In the genomic region with DNA sequence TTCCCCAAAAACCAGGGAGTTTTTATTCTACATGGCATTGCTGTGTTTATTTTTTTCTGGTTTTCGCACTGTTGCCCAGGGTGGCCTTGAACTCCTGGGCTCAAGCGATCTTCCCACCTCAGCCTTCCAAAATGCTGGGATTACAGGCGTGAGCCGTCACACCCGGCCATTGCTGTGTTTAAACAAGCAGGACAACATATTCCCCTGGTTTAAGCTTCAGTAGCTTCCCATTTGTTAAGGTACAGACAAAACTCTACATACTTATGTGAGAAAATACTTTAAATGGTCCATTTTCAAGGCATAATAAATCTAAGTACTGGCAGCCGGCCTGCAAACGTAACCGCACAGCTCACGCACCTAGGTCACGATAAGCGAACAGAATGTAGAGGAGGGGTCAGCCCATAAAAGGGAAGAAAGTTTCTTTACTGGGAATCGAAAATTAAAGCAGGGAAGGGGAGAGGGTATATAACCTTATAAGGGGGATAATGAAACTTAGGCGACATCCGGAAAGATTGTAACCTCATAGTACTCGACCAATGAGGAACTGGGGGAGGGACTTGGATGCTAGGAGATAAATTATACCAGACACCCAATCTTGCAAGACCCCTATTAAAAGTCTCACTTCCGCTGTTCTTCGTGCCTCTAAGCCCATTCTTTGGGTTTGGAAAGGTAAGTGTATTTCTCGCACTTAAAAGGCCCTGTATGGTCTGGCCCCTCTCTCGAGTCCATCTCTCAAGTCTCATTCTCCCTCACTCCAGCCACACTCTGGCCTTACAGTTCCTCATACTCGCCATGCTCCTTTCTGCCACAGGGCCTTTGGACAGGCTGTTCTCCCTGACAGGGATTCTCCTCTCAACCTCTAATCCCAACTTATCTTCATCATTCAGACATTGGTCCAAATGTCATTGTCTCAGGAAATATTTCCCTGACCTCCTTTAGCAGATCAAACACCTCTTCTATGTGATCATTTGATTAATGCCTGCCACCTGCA, we compare ENCODE assay signal across 7 cellular contexts. TPM values are rescaled to one million over a fixed set of nuclear protein-coding genes. Genes with fewer than 3 reads are reported as not detected.
DNase-seq lines count a peak whose midpoint lies in the region; ATAC-seq lines count a peak whose summit lies in the region.

No MANE protein-coding gene starts in this region.

- H3K4me1 Mint-ChIP-seq in activated T-cell treated with anti-CD3 and anti-CD28 coated beads, Interleukin-2, amount 50 U/mL, for 72 hours (ENCODE audit: low read depth): peaks cover 9% of the 10 kb centered on the region

- H3K9ac ChIP-seq in iPS-20b (ENCODE audit: low read depth, low read length): peak overlapping the region; percentile 91

- DNase-seq in Jurkat, Clone E6-1 (ENCODE audit: low read depth, low spot score): no peak
- no peak for DNase-seq in activated T-cell treated with anti-CD3 and anti-CD28 coated beads, Interleukin-2, amount 50 U/mL, for 72 hours
- DNase-seq in substantia nigra (lab: John Stamatoyannopoulos, UW) (peak in 2 of 49 donors; percentile 3 to 4), NCI-H82 (lab: John Stamatoyannopoulos, UW) (no peak)

- H3K4me1 ChIP-seq in iPS-20b (ENCODE audit: insufficient read depth, low read length): 0 out of 2 replicates have a peak, but pooled peaks cover 2% of the 10 kb centered on the region

- no peak for ATAC-seq in activated T-cell treated with anti-CD3 and anti-CD28 coated beads, Interleukin-2, amount 50 U/mL, for 72 hours (replicated peaks in 1 of 2)
- ATAC-seq in GM18502 (IDR thresholded peaks at IDR 0.05; ENCODE audit: poor library complexity, unreplicated experiment) (no peak), HG02884 (IDR thresholded peaks at IDR 0.05; ENCODE audit: unreplicated experiment) (no peak)

- no peaks in the 10 kb centered on the region for H3K27me3 ChIP-seq in iPS-20b (ENCODE audit: insufficient read depth, low read length)

- no peaks in the 10 kb centered on the region for H3K36me3 ChIP-seq in iPS-20b (ENCODE audit: insufficient read depth, low read depth, low read length)

- peak overlapping the region; percentile 47 for H3K4me3 ChIP-seq in Jurkat, Clone E6-1 (ENCODE audit: low read length)
- H3K4me3 ChIP-seq in iPS-20b (ENCODE audit: low read length): peak overlapping the region; percentile 69

- H3K4me3 Mint-ChIP-seq in activated T-cell treated with anti-CD3 and anti-CD28 coated beads, Interleukin-2, amount 50 U/mL, for 72 hours: peak overlapping the region in 1 of 2 donors; percentile 36

- H3K9me3 Mint-ChIP-seq in activated T-cell treated with anti-CD3 and anti-CD28 coated beads, Interleukin-2, amount 50 U/mL, for 72 hours: no peaks in the 10 kb centered on the region

- H3K27ac ChIP-seq in iPS-20b (ENCODE audit: low read length) (peak overlapping the region; percentile 73), substantia nigra (ENCODE audit: low read depth, low read length, poor library complexity, severe bottlenecking) (peak overlapping the region; percentile 91)

- H3K27me3 Mint-ChIP-seq in activated T-cell treated with anti-CD3 and anti-CD28 coated beads, Interleukin-2, amount 50 U/mL, for 72 hours (ENCODE audit: low read depth): no peaks in the 10 kb centered on the region

- H3K27ac Mint-ChIP-seq in activated T-cell treated with anti-CD3 and anti-CD28 coated beads, Interleukin-2, amount 50 U/mL, for 72 hours: peak overlapping the region; percentile 53

- no peaks in the 10 kb centered on the region for H3K9me3 ChIP-seq in iPS-20b (ENCODE audit: insufficient read depth, low read depth, low read length)

- H3K36me3 Mint-ChIP-seq in activated T-cell treated with anti-CD3 and anti-CD28 coated beads, Interleukin-2, amount 50 U/mL, for 72 hours (ENCODE audit: insufficient read depth in 2 of 2): no peaks in the 10 kb centered on the region

RNA-seq across cellular contexts. Expression of gene TEX14, which starts 59.2 kb away (rescaled TPM):
- polyA plus RNA-seq in Jurkat, Clone E6-1 (2012; ENCODE audit: insufficient read depth, insufficient read length): 0.25 TPM
- under 1 TPM; 0.46 to 0.84 TPM for total RNA-seq in activated T-cell treated with anti-CD3 and anti-CD28 coated beads, Interleukin-2, amount 50 U/mL, for 72 hours

RNA-seq across cellular contexts. Expression of gene RAD51C, which starts 59.8 kb away (rescaled TPM):
- 103 TPM for polyA plus RNA-seq in Jurkat, Clone E6-1 (2012; ENCODE audit: insufficient read depth, insufficient read length)
- 100 to 1,000 TPM in 1 of 2 donors, 10 to 100 TPM in 1; 81.2 to 105 TPM for total RNA-seq in activated T-cell treated with anti-CD3 and anti-CD28 coated beads, Interleukin-2, amount 50 U/mL, for 72 hours
